Comparison of ENCODE assay signal across 7 cellular contexts in the genomic region with DNA sequence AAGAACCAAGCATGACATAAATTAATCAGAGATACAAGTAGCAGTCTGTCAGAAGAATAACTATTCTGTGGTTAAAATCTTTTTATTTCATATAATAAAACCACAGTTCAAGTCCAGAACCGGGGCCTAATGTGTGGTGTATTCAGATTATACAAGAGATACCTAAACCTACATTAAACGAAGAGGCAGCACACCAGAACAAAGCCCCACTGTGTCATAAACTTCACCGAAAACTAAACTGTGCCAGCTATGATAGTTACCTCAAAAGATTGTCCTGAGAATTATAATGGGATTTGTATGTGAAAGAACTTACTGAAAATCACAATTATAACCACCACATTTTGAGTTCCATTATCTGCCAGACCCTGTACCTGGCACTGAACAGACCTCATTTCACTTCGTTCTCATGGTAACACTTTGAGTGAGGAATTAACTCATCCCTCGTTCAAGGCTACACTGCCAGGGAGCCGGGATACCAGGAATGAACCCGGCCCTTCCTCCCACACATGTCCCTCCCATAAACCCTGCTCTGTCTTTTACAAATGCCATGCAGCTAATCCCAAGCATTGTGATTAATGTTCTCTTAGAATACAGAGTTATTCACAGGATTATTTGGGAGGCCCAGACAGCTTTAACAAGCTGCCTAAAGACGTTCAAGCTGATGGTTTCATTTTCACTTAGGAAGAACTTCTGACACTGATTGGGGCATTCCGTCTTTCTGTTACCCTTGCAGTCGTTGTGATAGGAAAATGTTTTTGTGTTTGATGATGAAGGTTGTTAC. TPM values are rescaled to one million over a fixed set of nuclear protein-coding genes. Genes with fewer than 3 reads are reported as not detected.
DNase-seq lines count a peak whose midpoint lies in the region; ATAC-seq and TF ChIP-seq lines count a peak whose summit lies in the region.

No MANE protein-coding gene starts in this region.

- H3K27me3 ChIP-seq in HAP-1 (ENCODE audit: low read depth) (no peaks in the 10 kb centered on the region), mammary epithelial cell (ENCODE audit: insufficient read depth, low read length) (no peaks in the 10 kb centered on the region), lung (ENCODE audit: control insufficient read depth, insufficient read depth) (no peaks in the 10 kb centered on the region)

- H3K4me3 ChIP-seq in HAP-1: no peak overlapping the region; the same call in 1 of the 2 replicates
- peak overlapping the region; percentile 30 to 37 (median 37) for H3K4me3 ChIP-seq in mammary epithelial cell (replicated peaks in 1 of 3; ENCODE audit: insufficient read depth in 1 of 3, low read depth in 2 of 3, low read length in 3 of 3)
- no peak overlapping the region for H3K4me3 ChIP-seq in lung
- H3K4me3 ChIP-seq in urinary bladder (ENCODE audit: low read depth, low read length): peak overlapping the region; percentile 20

- H3K36me3 ChIP-seq in HAP-1 (replicated peaks) (no peaks in the 10 kb centered on the region), mammary epithelial cell (ENCODE audit: insufficient read depth, low read length) (no peaks in the 10 kb centered on the region), lung (ENCODE audit: control insufficient read depth in 2 of 2, insufficient read depth in 2 of 2, low read length in 2 of 2) (no peaks in the 10 kb centered on the region), urinary bladder (ENCODE audit: insufficient read depth) (no peaks in the 10 kb centered on the region)

- H3K79me2 ChIP-seq in mammary epithelial cell (ENCODE audit: insufficient read depth, low read length): no peaks in the 10 kb centered on the region

- peak overlapping the region; percentile 65 for H3K9ac ChIP-seq in mammary epithelial cell (ENCODE audit: insufficient read depth, low read length)

- WGBS in mammary epithelial cell (ENCODE audit: low coverage, missing lambda C conversion rate): 5% methylated on average over 10 of the region's 10 CpGs
- 22 to 40% methylated on average over 10 of the region's 10 CpGs for WGBS in lung, 2 donors
- 21% methylated on average over 10 of the region's 10 CpGs for WGBS in urinary bladder

- peak; percentile 66 for ATAC-seq in GM18505 (IDR thresholded peaks at IDR 0.05; ENCODE audit: unreplicated experiment)
- peak; percentile 68 for ATAC-seq in lung (ENCODE audit: insufficient read depth, low FRiP score)

- BruUV-seq in mammary epithelial cell (replicated peaks; lab: Mats Ljungman, UMichigan): no TSS peak

- peaks cover 13% of the 10 kb centered on the region for H3K4me1 ChIP-seq in HAP-1
- peaks cover 23% of the 10 kb centered on the region for H3K4me1 ChIP-seq in mammary epithelial cell (ENCODE audit: insufficient read depth, low read length)
- peaks cover 2 to 3% of the 10 kb centered on the region in 2 donors for H3K4me1 ChIP-seq in lung (ENCODE audit: control insufficient read depth in 2 of 2, insufficient read depth in 2 of 2, low read length in 2 of 2)
- H3K4me1 ChIP-seq in urinary bladder (ENCODE audit: insufficient read depth): no peaks in the 10 kb centered on the region

- H3K4me2 ChIP-seq in mammary epithelial cell (ENCODE audit: insufficient read depth, low read depth, low read length): peak overlapping the region; percentile 93

- DNase-seq in HAP-1 (ENCODE audit: low spot score in 2 of 2) (peak; percentile 89 to 99), NCI-H774 (lab: John Stamatoyannopoulos, UW) (peak; percentile 14), mammary epithelial cell (peak; percentile 58), lung (ENCODE audit: low spot score) (no peak)
- no peak for DNase-seq in effector CD8-positive, alpha-beta T cell (lab: John Stamatoyannopoulos, UW)

- H2AFZ ChIP-seq in mammary epithelial cell (ENCODE audit: low read depth, low read length): peak overlapping the region; percentile 94

- dilution Hi-C loops in mammary epithelial cell (cut with HindIII; ENCODE audit: low sequenced_read_pairs): no loop called here

- CTCF ChIA-PET in mammary epithelial cell (lab: Charles Lee; ENCODE audit: low non-redundant PET): interaction anchor here (0.6 kb wide), 1 partner anchor 8 kb away, joined by 3 read pairs; no protein-coding TSS in a partner anchor

- in situ Hi-C loops in HAP-1 (cut with MboI; ENCODE audit: low sequenced_read_pairs) (loop anchor here (25.0 kb wide), 1 partner anchor 738 kb away; a partner anchor contains a TSS), mammary epithelial cell (cut with MboI; ENCODE audit: low sequenced_read_pairs in 2 of 2) (no loop called here)

- H3K27ac ChIP-seq in mammary epithelial cell (ENCODE audit: insufficient read depth, low read depth, low read length) (peak overlapping the region; percentile 50), lung (ENCODE audit: low read depth in 1 of 2, low read length in 1 of 2) (peak overlapping the region in 1 of 2 donors; percentile 64), urinary bladder (ENCODE audit: low read depth) (peak overlapping the region; percentile 29)

- peak; percentile 5 for TF ChIP-seq POLR2A in GM18505 (IDR thresholded peaks at IDR 0.05; ENCODE audit: borderline replicate concordance, extremely low read depth, insufficient read depth, insufficient read length)

- H3K9me3 ChIP-seq in HAP-1 (no peaks in the 10 kb centered on the region), mammary epithelial cell (replicated peaks; ENCODE audit: insufficient read depth, low read length) (no peaks in the 10 kb centered on the region), lung (ENCODE audit: control insufficient read depth in 2 of 2, insufficient read depth in 1 of 2, low read length in 1 of 2) (no peaks in the 10 kb centered on the region)

- TF ChIP-seq CTCF in mammary epithelial cell (conservative IDR thresholded peaks at IDR 0.05 in 1 of 2, IDR thresholded peaks at IDR 0.05 in 1 of 2; ENCODE audit: extremely low read depth in 1 of 2, insufficient read depth in 1 of 2, low read depth in 1 of 2, low read length in 2 of 2) (no peak), lung (IDR thresholded peaks at IDR 0.05; ENCODE audit: control extremely low read depth, extremely low read depth) (no peak)

- H4K20me1 ChIP-seq in mammary epithelial cell (ENCODE audit: insufficient read depth, low read length): no peaks in the 10 kb centered on the region

- intact Hi-C loops in mammary epithelial cell (cut with micrococcal nuclease): no loop called here

RNA-seq across cellular contexts. Expression of a gene that starts 42.7 kb away (rescaled TPM):
- total RNA-seq in mammary epithelial cell (1 to 10 TPM in 1 of 2 donors, under 1 TPM in 1; 0.83 to 4.4 TPM), lung (10 to 100 TPM; 21.3 to 31.1 TPM), urinary bladder (16.9 TPM)
- polyA plus RNA-seq in mammary epithelial cell (1.9 TPM), lung (10 to 100 TPM; 14.5 to 28.8 TPM), urinary bladder (1.8 TPM)
- 1.8 TPM for polyA minus RNA-seq in mammary epithelial cell

Comparison
In these comparisons a context has a peak if more than half of its experiments do, and no peak if none do; other contexts are left out.
1. DNase-seq: peak in HAP-1 (2 of 2), NCI-H774 (single experiment) and mammary epithelial cell (single experiment); none in lung (single experiment) and effector CD8-positive, alpha-beta T cell (single experiment).
2. H3K4me3 ChIP-seq: peak in mammary epithelial cell (3 of 3) and urinary bladder (single experiment); none in HAP-1 (single experiment) and lung (single experiment).